8 cellular contexts compared by ENCODE assay signal in the genomic region with DNA sequence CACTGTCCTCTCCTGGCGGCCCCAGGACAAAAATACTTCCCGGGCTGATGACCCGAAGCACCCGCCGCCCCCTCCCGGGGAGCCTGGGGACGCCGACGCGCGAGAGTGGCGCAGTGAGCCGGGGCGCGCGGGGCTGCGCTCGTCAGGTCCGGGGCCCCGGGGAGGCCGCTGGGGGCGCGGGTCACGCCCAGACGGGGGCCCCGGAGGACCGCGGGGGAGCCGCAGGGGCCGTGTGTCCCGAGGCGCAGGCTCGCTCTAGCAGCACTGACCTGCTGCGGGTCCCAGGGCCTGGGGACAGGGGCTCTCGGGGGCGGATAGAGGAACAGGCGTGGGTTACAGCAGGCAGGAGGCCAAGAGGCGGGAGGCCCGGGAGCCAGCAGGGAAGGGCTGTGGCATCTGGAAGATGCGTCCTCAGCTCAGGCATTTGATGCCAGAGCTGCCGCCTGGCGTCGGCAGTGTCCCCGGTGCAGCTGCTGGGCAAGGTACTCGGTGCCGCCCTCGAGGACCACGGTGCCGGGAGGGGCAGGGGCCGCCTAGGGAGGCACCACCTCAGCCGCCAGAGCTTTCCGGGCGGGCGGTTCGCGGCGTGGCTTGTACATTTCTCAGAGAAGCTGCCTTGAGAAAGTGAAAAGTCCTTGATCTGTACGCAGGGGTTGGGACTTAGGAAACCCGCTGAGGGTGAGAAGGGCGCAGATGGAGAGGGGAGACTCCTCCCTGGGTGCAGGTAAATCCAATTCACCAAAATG. TPM values are rescaled to one million over a fixed set of nuclear protein-coding genes. Genes with fewer than 3 reads are reported as not detected.
A peak's percentile ranks its signal among the peaks of the same experiment; 100 is the strongest.
DNase-seq lines count a peak whose midpoint lies in the region; ATAC-seq and TF ChIP-seq lines count a peak whose summit lies in the region.

No MANE protein-coding gene starts in this region.

- peaks cover 15% of the 10 kb centered on the region for H3K4me1 Mint-ChIP-seq in activated T-cell treated with anti-CD3 and anti-CD28 coated beads, Interleukin-2, amount 50 U/mL, for 4 hours (ENCODE audit: low read depth)

- no peaks in the 10 kb centered on the region for H3K79me2 ChIP-seq in DOHH2 (ENCODE audit: control insufficient read depth, low read length)

- peak; percentile 7 for TF ChIP-seq CTCF in DOHH2 (IDR thresholded peaks at IDR 0.05; ENCODE audit: low read depth, low read length, poor library complexity, severe bottlenecking)
- peak; percentile 33 for TF ChIP-seq CTCF in foreskin keratinocyte (conservative IDR thresholded peaks at IDR 0.05)
- peak; percentile 44 for TF ChIP-seq CTCF in neutrophil (IDR thresholded peaks at IDR 0.05)

- H3K4me1 ChIP-seq in DOHH2 (ENCODE audit: control insufficient read depth, low read length) (peaks cover 17% of the 10 kb centered on the region), foreskin keratinocyte (no peaks in the 10 kb centered on the region), neutrophil (ENCODE audit: control insufficient read depth in 1 of 2, insufficient read depth in 1 of 2, low read depth in 1 of 2, low read length in 1 of 2) (peaks cover 40 to 47% of the 10 kb centered on the region in 2 experiments)

- no peaks in the 10 kb centered on the region for H3K9me2 ChIP-seq in DOHH2 (replicated peaks; ENCODE audit: control insufficient read depth, low read length)

- no peaks in the 10 kb centered on the region for H4K20me1 ChIP-seq in DOHH2 (ENCODE audit: control insufficient read depth, insufficient read depth, low read depth, low read length)

- H3K27me3 Mint-ChIP-seq in activated T-cell treated with anti-CD3 and anti-CD28 coated beads, Interleukin-2, amount 50 U/mL, for 4 hours (ENCODE audit: low read depth), result peaks cover 62% of the 10 kb centered on the region

- no peaks in the 10 kb centered on the region for H3F3A ChIP-seq in DOHH2 (ENCODE audit: control insufficient read depth, insufficient read depth)

- H3K9me3 ChIP-seq in DOHH2 (ENCODE audit: control insufficient read depth, insufficient read depth, low read length), result no peaks in the 10 kb centered on the region
- no peaks in the 10 kb centered on the region for H3K9me3 ChIP-seq in neutrophil

- peak overlapping the region; percentile 48 for H3K4me3 Mint-ChIP-seq in activated T-cell treated with anti-CD3 and anti-CD28 coated beads, Interleukin-2, amount 50 U/mL, for 4 hours

- ATAC-seq in activated T-cell treated with anti-CD3 and anti-CD28 coated beads, Interleukin-2, amount 50 U/mL, for 4 hours, result peak; percentile 69 to 75
- ATAC-seq in foreskin keratinocyte, result peak; percentile 54

- H3K36me3 ChIP-seq in DOHH2 (ENCODE audit: control insufficient read depth, low read length) (no peaks in the 10 kb centered on the region), neutrophil (peaks cover 9% of the 10 kb centered on the region)

- H3K36me3 Mint-ChIP-seq in activated T-cell treated with anti-CD3 and anti-CD28 coated beads, Interleukin-2, amount 50 U/mL, for 4 hours (ENCODE audit: insufficient read depth), result no peaks in the 10 kb centered on the region

- peak overlapping the region; percentile 79 for H3K4me2 ChIP-seq in DOHH2 (ENCODE audit: low read length)

- H3K27me3 ChIP-seq in DOHH2 (ENCODE audit: control insufficient read depth, low read length) (peaks cover 65% of the 10 kb centered on the region), foreskin keratinocyte (peaks cover 30% of the 10 kb centered on the region), neutrophil (peaks cover 32% of the 10 kb centered on the region)

- H3K27ac ChIP-seq in DOHH2 (ENCODE audit: low read depth, low read length) (no peak overlapping the region), foreskin keratinocyte (no peak overlapping the region), neutrophil (no peak overlapping the region)

- no peaks in the 10 kb centered on the region for H3K9me3 Mint-ChIP-seq in activated T-cell treated with anti-CD3 and anti-CD28 coated beads, Interleukin-2, amount 50 U/mL, for 4 hours

- DNase-seq in NCI-H1092 treated with DMSO at 0.1 percent for 48 hours (lab: John Stamatoyannopoulos, UW), result peak; percentile 67
- DNase-seq in activated T-cell treated with anti-CD3 and anti-CD28 coated beads, Interleukin-2, amount 50 U/mL, for 4 hours, result no peak
- DNase-seq in foreskin keratinocyte, result no peak
- DNase-seq in cerebellar nuclear complex (lab: John Stamatoyannopoulos, UW), result no peak
- DNase-seq in RKO (ENCODE audit: low spot score), result no peak
- no peak for DNase-seq in T1000 (lab: John Stamatoyannopoulos, UW)

- peak overlapping the region; percentile 72 for H3K4me3 ChIP-seq in DOHH2 (ENCODE audit: low read length)
- peak overlapping the region; percentile 62 to 73 for H3K4me3 ChIP-seq in neutrophil (ENCODE audit: low read depth in 1 of 2, low read length in 1 of 2)

RNA-seq across cellular contexts. Expression of gene WNT5B, which starts 1.2 kb away (rescaled TPM):
- under 1 TPM in 1 of 3 donors, not detected in 2; 0.13 TPM for total RNA-seq in activated T-cell treated with anti-CD3 and anti-CD28 coated beads, Interleukin-2, amount 50 U/mL, for 4 hours
- total RNA-seq in foreskin keratinocyte, result 19.9 and 23.8 TPM in 2 replicates
- 19.2 and 23.6 TPM in 2 replicates for polyA plus RNA-seq in foreskin keratinocyte

RNA-seq across cellular contexts. Expression of gene FBXL14, which starts 35.9 kb away (rescaled TPM):
- 10 to 100 TPM; 22.8 to 25.2 (median 23.7) TPM for total RNA-seq in activated T-cell treated with anti-CD3 and anti-CD28 coated beads, Interleukin-2, amount 50 U/mL, for 4 hours
- total RNA-seq in foreskin keratinocyte, result 5.3 and 5.9 TPM in 2 replicates
- polyA plus RNA-seq in foreskin keratinocyte, result 1.5 and 2.0 TPM in 2 replicates

Comparison
In these comparisons a context has a peak if more than half of its experiments do, and no peak if none do; other contexts are left out.
1. RNA of gene WNT5B, which starts 1.2 kb away (total RNA-seq): 19.9 to 23.8 TPM in foreskin keratinocyte; 0.13 TPM in activated T-cell treated with anti-CD3 and anti-CD28 coated beads, Interleukin-2, amount 50 U/mL, for 4 hours; every median in the first group is over 10 times any median in the second.
2. Peak in every context shown above with its lines, with median percentiles within 50 percentile points of each other: CTCF ChIP-seq.